In genomic region chr6:52385074-52385473, GRCh38 we compare ENCODE assay signal across 18 cellular contexts. TPM values are rescaled to one million over a fixed set of nuclear protein-coding genes. Genes with fewer than 3 reads are reported as not detected.
A peak's percentile ranks its signal among the peaks of the same experiment; 100 is the strongest.
DNase-seq lines count a peak whose midpoint lies in the region; ATAC-seq and TF ChIP-seq lines count a peak whose summit lies in the region.
"Had no signal": no experiment of that assay in that cellular context is flagged by ENCODE, and none has a peak within 500 bp of the region (broad histone marks: within the 10 kb centered on the region; RNA-seq: fewer than 3 reads in every experiment).

No MANE protein-coding gene starts in this region.

- no peaks in the 10 kb centered on the region for H3K9me2 ChIP-seq in PC-9 (ENCODE audit: insufficient read depth)

- H3K27me3 ChIP-seq in PC-9 (ENCODE audit: insufficient read depth, low read depth): no peaks in the 10 kb centered on the region
- H3K27me3 ChIP-seq: MG63 had no signal

- H3K27ac Mint-ChIP-seq in activated naive CD4-positive, alpha-beta T cell treated with anti-CD3 and anti-CD28 coated beads, Interleukin-2, amount 50 U/mL, for 24 hours: peak overlapping the region; percentile 85
- no peak overlapping the region for H3K27ac Mint-ChIP-seq in activated naive CD4-positive, alpha-beta T cell treated with anti-CD3 and anti-CD28 coated beads, Interleukin-2, amount 10 ng/mL, durations not matched to agents 7 days and 5 days
- H3K27ac Mint-ChIP-seq in activated B cell treated with CpG ODN at 0.5 μM for 24 hours: no peak overlapping the region

- no peaks in the 10 kb centered on the region for H4K20me1 ChIP-seq in PC-9 (ENCODE audit: insufficient read depth)

- no peaks in the 10 kb centered on the region for H3K9me3 ChIP-seq in PC-9 (ENCODE audit: insufficient read depth, low read depth)

- H3K4me1 Mint-ChIP-seq in activated naive CD4-positive, alpha-beta T cell treated with anti-CD3 and anti-CD28 coated beads, Interleukin-2, amount 50 U/mL, for 24 hours: peaks cover 78% of the 10 kb centered on the region
- H3K4me1 Mint-ChIP-seq in activated naive CD4-positive, alpha-beta T cell treated with anti-CD3 and anti-CD28 coated beads, Interleukin-2, amount 10 ng/mL, durations not matched to agents 7 days and 5 days: peaks cover 62% of the 10 kb centered on the region
- peaks cover 27% of the 10 kb centered on the region for H3K4me1 Mint-ChIP-seq in activated B cell treated with CpG ODN at 0.5 μM for 24 hours

- CTCF ChIA-PET in activated naive CD4-positive, alpha-beta T cell treated with anti-CD3 and anti-CD28 coated beads, Interleukin-2, amount 10 ng/mL, durations not matched to agents 7 days and 5 days (lab: Charles Lee): interaction anchor here (0.6 kb wide), 1 partner anchor 102 kb away, joined by 3 read pairs; no protein-coding TSS in a partner anchor
- CTCF ChIA-PET in activated B cell treated with CpG ODN at 0.5 μM for 24 hours (lab: Charles Lee): interaction anchor here (0.6 kb wide), 1 partner anchor 15 kb away, joined by 3 read pairs; no protein-coding TSS in a partner anchor
- CTCF ChIA-PET in PC-9 (lab: Charles Lee): no interaction called here

- H3K4me3 Mint-ChIP-seq in activated naive CD4-positive, alpha-beta T cell treated with anti-CD3 and anti-CD28 coated beads, Interleukin-2, amount 50 U/mL, for 24 hours: peak overlapping the region; percentile 23
- H3K4me3 Mint-ChIP-seq in activated naive CD4-positive, alpha-beta T cell treated with anti-CD3 and anti-CD28 coated beads, Interleukin-2, amount 10 ng/mL, durations not matched to agents 7 days and 5 days: no peak overlapping the region
- H3K4me3 Mint-ChIP-seq in activated B cell treated with CpG ODN at 0.5 μM for 24 hours: no peak overlapping the region

- intact Hi-C loops in activated B cell treated with CpG ODN at 0.5 μM for 24 hours (cut with micrococcal nuclease): loop anchor here (2.0 kb wide), 1 partner anchor 14 kb away; no protein-coding TSS in a partner anchor
- intact Hi-C loops in PC-9 (cut with micrococcal nuclease; ENCODE audit: unreplicated experiment): no loop called here

- no peak overlapping the region for H2AFZ ChIP-seq in PC-9

- peaks cover 14% of the 10 kb centered on the region; the same call in 1 of the 2 replicates for H3F3A ChIP-seq in PC-9 (ENCODE audit: insufficient read depth, low read depth)

- no peak overlapping the region for H3K4me2 ChIP-seq in PC-9

- POLR2A ChIA-PET in activated B cell treated with CpG ODN at 0.5 μM for 24 hours (lab: Charles Lee): interaction anchor here (1.4 kb wide), 1 partner anchor 9 kb away, joined by 4 read pairs; no protein-coding TSS in a partner anchor
- POLR2A ChIA-PET in PC-9 (lab: Charles Lee; ENCODE audit: unreplicated experiment): no interaction called here

- DNase-seq in activated naive CD4-positive, alpha-beta T cell treated with anti-CD3 and anti-CD28 coated beads, Interleukin-2, amount 10 ng/mL, durations not matched to agents 7 days and 5 days: no peak
- DNase-seq in activated B cell treated with CpG ODN at 0.5 μM for 24 hours: no peak
- peak; percentile 54 for DNase-seq in kidney tubule cell (ENCODE audit: low spot score)
- DNase-seq in substantia nigra (lab: John Stamatoyannopoulos, UW): no peak
- DNase-seq in PC-9: no peak
- DNase-seq in activated naive CD4-positive, alpha-beta T cell treated with anti-CD3 and anti-CD28 coated beads, Interleukin-2, amount 50 U/mL, for 16 hours: no peak
- no peak for DNase-seq in NK-92 treated with Interleukin-12 subunit alpha and Interleukin-12 subunit beta, amount 100 ng/mL, for 24 hours (lab: John Stamatoyannopoulos, UW)
- DNase-seq: GDM1, Kasumi-1, MG63, NCI-H1048, NCI-H1436 treated with DMSO at 0.1 percent for 48 hours, NCI-H2029 treated with DMSO at 0.1 percent for 48 hours, NCI-H2171 treated with DMSO at 0.1 percent for 48 hours, NCI-H446, NCI-H69, SHP77 had no signal

- no TSS peak for BruUV-seq in PC-9 (replicated peaks; lab: Mats Ljungman, UMichigan)

- TF ChIP-seq CTCF in activated B cell treated with CpG ODN at 0.5 μM for 24 hours (IDR thresholded peaks at IDR 0.05): no peak
- no peak for TF ChIP-seq CTCF in PC-9 (conservative IDR thresholded peaks at IDR 0.05)

- peak; percentile 79 for ATAC-seq in activated B cell treated with CpG ODN at 0.5 μM for 24 hours (ENCODE audit: low read depth)

- peaks cover 7% of the 10 kb centered on the region for H3K9me3 Mint-ChIP-seq in activated naive CD4-positive, alpha-beta T cell treated with anti-CD3 and anti-CD28 coated beads, Interleukin-2, amount 50 U/mL, for 24 hours
- H3K9me3 Mint-ChIP-seq in activated naive CD4-positive, alpha-beta T cell treated with anti-CD3 and anti-CD28 coated beads, Interleukin-2, amount 10 ng/mL, durations not matched to agents 7 days and 5 days: peaks cover 11% of the 10 kb centered on the region
- no peaks in the 10 kb centered on the region for H3K9me3 Mint-ChIP-seq in activated B cell treated with CpG ODN at 0.5 μM for 24 hours

- no peaks in the 10 kb centered on the region for H3K36me3 ChIP-seq in PC-9 (ENCODE audit: low read depth)
- H3K36me3 ChIP-seq: MG63 had no signal

- H3K4me1 ChIP-seq in PC-9 (replicated peaks; ENCODE audit: insufficient read depth): peaks cover 20% of the 10 kb centered on the region

- no peaks in the 10 kb centered on the region for H3K79me2 ChIP-seq in PC-9 (ENCODE audit: low read depth)

- H3K36me3 Mint-ChIP-seq in activated naive CD4-positive, alpha-beta T cell treated with anti-CD3 and anti-CD28 coated beads, Interleukin-2, amount 50 U/mL, for 24 hours: peaks cover 21% of the 10 kb centered on the region
- H3K36me3 Mint-ChIP-seq in activated naive CD4-positive, alpha-beta T cell treated with anti-CD3 and anti-CD28 coated beads, Interleukin-2, amount 10 ng/mL, durations not matched to agents 7 days and 5 days: peaks cover 50% of the 10 kb centered on the region
- no peaks in the 10 kb centered on the region for H3K36me3 Mint-ChIP-seq in activated B cell treated with CpG ODN at 0.5 μM for 24 hours (ENCODE audit: low read depth)

- H3K27me3 Mint-ChIP-seq in activated naive CD4-positive, alpha-beta T cell treated with anti-CD3 and anti-CD28 coated beads, Interleukin-2, amount 50 U/mL, for 24 hours: no peaks in the 10 kb centered on the region
- no peaks in the 10 kb centered on the region for H3K27me3 Mint-ChIP-seq in activated naive CD4-positive, alpha-beta T cell treated with anti-CD3 and anti-CD28 coated beads, Interleukin-2, amount 10 ng/mL, durations not matched to agents 7 days and 5 days
- H3K27me3 Mint-ChIP-seq in activated B cell treated with CpG ODN at 0.5 μM for 24 hours: no peaks in the 10 kb centered on the region

- H3K4me3 ChIP-seq in PC-9: no peak overlapping the region
- H3K4me3 ChIP-seq: MG63 had no signal

- H3K27ac ChIP-seq in substantia nigra (ENCODE audit: low read depth, low read length, poor library complexity, severe bottlenecking) (peak overlapping the region; percentile 3), PC-9 (no peak overlapping the region)

RNA-seq across cellular contexts. Expression of gene PAQR8, which starts 23.1 kb away (rescaled TPM):
- total RNA-seq in activated B cell treated with CpG ODN at 0.5 μM for 24 hours: 6.8 and 8.0 TPM in 2 replicates
- total RNA-seq in PC-9 (2021): 3.7 and 4.1 TPM in 2 replicates

RNA-seq across cellular contexts. Expression of gene EFHC1, which starts 35.1 kb away (rescaled TPM):
- total RNA-seq in activated B cell treated with CpG ODN at 0.5 μM for 24 hours (15.8 and 23.2 TPM in 2 replicates), PC-9 (2021) (35.8 and 45.0 TPM in 2 replicates)
